ENCODE assay signal across 16 cellular contexts in genomic region chr1:94433866-94434265, GRCh38. TPM values are rescaled to one million over a fixed set of nuclear protein-coding genes. Genes with fewer than 3 reads are reported as not detected.
DNase-seq lines count a peak whose midpoint lies in the region; ATAC-seq and TF ChIP-seq lines count a peak whose summit lies in the region.
"Had no signal": no experiment of that assay in that cellular context is flagged by ENCODE, and none has a peak within 500 bp of the region (broad histone marks: within the 10 kb centered on the region; RNA-seq: fewer than 3 reads in every experiment).

No MANE protein-coding gene starts in this region.

- DNase-seq in amniotic epithelial cell (ENCODE audit: low read depth) (peak; percentile 33), epithelial cell of esophagus (ENCODE audit: low read depth) (peak; percentile 70), foreskin keratinocyte (peak; percentile 21 to 64), nucleus accumbens (lab: John Stamatoyannopoulos, UW) (no peak), upper lobe of right lung (no peak)
- no peak for DNase-seq in CD4-positive, alpha-beta memory T cell
- DNase-seq: C1 segment of cervical spinal cord; Caco-2; CD8-positive, alpha-beta T cell; DMS153; DND-41; GDM1; H7 had no signal

- H3K27ac Mint-ChIP-seq in activated T-helper 17 cell treated with anti-CD3 and anti-CD28 coated beads, Interleukin-2, amount 50 U/mL, for 72 hours, result no peak overlapping the region
- H3K27ac Mint-ChIP-seq in CD4-positive, alpha-beta memory T cell, result peak overlapping the region in 1 of 7 donors; percentile 32
- H3K27ac Mint-ChIP-seq: CD8-positive, alpha-beta T cell had no signal

- peak; percentile 71 for ATAC-seq in foreskin keratinocyte
- no peak for ATAC-seq in upper lobe of right lung
- no peak for ATAC-seq in activated T-helper 17 cell treated with anti-CD3 and anti-CD28 coated beads, Interleukin-2, amount 50 U/mL, for 72 hours (replicated peaks)
- ATAC-seq: CD8-positive, alpha-beta T cell; GM12878 had no signal

- no peaks in the 10 kb centered on the region for H3K4me1 ChIP-seq in foreskin keratinocyte
- H3K4me1 ChIP-seq in upper lobe of right lung, result no peaks in the 10 kb centered on the region
- H3K4me1 ChIP-seq in CD4-positive, alpha-beta memory T cell (ENCODE audit: insufficient read depth, low read length), result no peaks in the 10 kb centered on the region

- POLR2A ChIA-PET in CD4-positive, alpha-beta memory T cell (lab: Charles Lee; ENCODE audit: partially characterized antibody), result no interaction called here

- H3K4me3 ChIP-seq in epithelial cell of esophagus (ENCODE audit: low read length) (no peak overlapping the region), upper lobe of right lung (no peak overlapping the region)
- H3K4me3 ChIP-seq in CD4-positive, alpha-beta memory T cell (ENCODE audit: low read length in 2 of 2), result no peak overlapping the region
- H3K4me3 ChIP-seq: GM12878, GM23248 had no signal

- CTCF ChIA-PET in CD4-positive, alpha-beta memory T cell (lab: Charles Lee; ENCODE audit: partially characterized antibody), result no interaction called here

- H3K4me3 Mint-ChIP-seq in activated T-helper 17 cell treated with anti-CD3 and anti-CD28 coated beads, Interleukin-2, amount 50 U/mL, for 72 hours, result no peak overlapping the region
- no peak overlapping the region for H3K4me3 Mint-ChIP-seq in CD4-positive, alpha-beta memory T cell
- H3K4me3 Mint-ChIP-seq: CD8-positive, alpha-beta T cell had no signal

- H3K36me3 Mint-ChIP-seq in activated T-helper 17 cell treated with anti-CD3 and anti-CD28 coated beads, Interleukin-2, amount 50 U/mL, for 72 hours (ENCODE audit: low read depth), result no peaks in the 10 kb centered on the region
- peaks cover 12 to 35% of the 10 kb centered on the region in 2 donors for H3K36me3 Mint-ChIP-seq in CD4-positive, alpha-beta memory T cell

- H3K4me1 Mint-ChIP-seq in activated T-helper 17 cell treated with anti-CD3 and anti-CD28 coated beads, Interleukin-2, amount 50 U/mL, for 72 hours, result peaks cover 11% of the 10 kb centered on the region
- peaks cover 22 to 48% (median 27%) of the 10 kb centered on the region in 4 donors for H3K4me1 Mint-ChIP-seq in CD4-positive, alpha-beta memory T cell

- no peak for TF ChIP-seq CTCF in epithelial cell of esophagus (IDR thresholded peaks at IDR 0.05; ENCODE audit: insufficient read depth, low read depth, low read length, missing control alignments)
- TF ChIP-seq CTCF in foreskin keratinocyte (conservative IDR thresholded peaks at IDR 0.05), result no peak
- no peak for TF ChIP-seq CTCF in upper lobe of right lung (IDR thresholded peaks at IDR 0.05)

- no peaks in the 10 kb centered on the region for H3K9me3 ChIP-seq in upper lobe of right lung
- no peaks in the 10 kb centered on the region for H3K9me3 ChIP-seq in CD4-positive, alpha-beta memory T cell (ENCODE audit: control insufficient read depth in 1 of 2, low read length in 2 of 2)
- H3K9me3 ChIP-seq: Caco-2 had no signal

- H3K27me3 ChIP-seq in foreskin keratinocyte, result no peaks in the 10 kb centered on the region
- no peaks in the 10 kb centered on the region for H3K27me3 ChIP-seq in upper lobe of right lung
- no peaks in the 10 kb centered on the region for H3K27me3 ChIP-seq in CD4-positive, alpha-beta memory T cell (ENCODE audit: insufficient read depth, low read length)

- H3K9me3 Mint-ChIP-seq in activated T-helper 17 cell treated with anti-CD3 and anti-CD28 coated beads, Interleukin-2, amount 50 U/mL, for 72 hours, result peaks cover 9% of the 10 kb centered on the region
- H3K9me3 Mint-ChIP-seq in CD4-positive, alpha-beta memory T cell, result peaks cover 0 to 11% (median 4%) of the 10 kb centered on the region in 8 donors

- H3K27ac ChIP-seq in foreskin keratinocyte, result no peak overlapping the region
- no peak overlapping the region for H3K27ac ChIP-seq in upper lobe of right lung
- H3K27ac ChIP-seq in CD4-positive, alpha-beta memory T cell (ENCODE audit: low read depth, low read length), result no peak overlapping the region
- H3K27ac ChIP-seq: GM23248 had no signal

- intact Hi-C loops in upper lobe of right lung (cut with DNase I), result no loop called here
- intact Hi-C loops in CD4-positive, alpha-beta memory T cell (cut with micrococcal nuclease), result no loop called here

- no peaks in the 10 kb centered on the region for H3K27me3 Mint-ChIP-seq in activated T-helper 17 cell treated with anti-CD3 and anti-CD28 coated beads, Interleukin-2, amount 50 U/mL, for 72 hours
- H3K27me3 Mint-ChIP-seq in CD4-positive, alpha-beta memory T cell, result no peaks in the 10 kb centered on the region

- H3K36me3 ChIP-seq in upper lobe of right lung, result no peaks in the 10 kb centered on the region
- no peaks in the 10 kb centered on the region for H3K36me3 ChIP-seq in CD4-positive, alpha-beta memory T cell (ENCODE audit: insufficient read depth, low read length)

RNA-seq across cellular contexts. Expression of gene ABCD3, which starts 15.7 kb away (rescaled TPM):
- total RNA-seq in foreskin keratinocyte, result 33.4 and 35.7 TPM in 2 replicates
- 11.4 and 15.9 TPM in 2 replicates for polyA plus RNA-seq in foreskin keratinocyte
- total RNA-seq in upper lobe of right lung, result 50.9 TPM
- total RNA-seq in activated T-helper 17 cell treated with anti-CD3 and anti-CD28 coated beads, Interleukin-2, amount 50 U/mL, for 72 hours, result 10 to 100 TPM; 18.8 to 27.6 TPM
- 10 to 100 TPM; 23.6 to 23.8 TPM for total RNA-seq in CD4-positive, alpha-beta memory T cell
- polyA plus RNA-seq in CD4-positive, alpha-beta memory T cell, result 10 to 100 TPM; 23.9 to 24.2 TPM

Comparison
In these comparisons a context has a peak if more than half of its experiments do, and no peak if none do; other contexts are left out.
1. DNase-seq: peak in amniotic epithelial cell (single experiment), epithelial cell of esophagus (single experiment) and foreskin keratinocyte (2 of 2); none in nucleus accumbens (0 of 56), upper lobe of right lung (single experiment) and CD4-positive, alpha-beta memory T cell (0 of 5).